ENCODE assay signal across 19 cellular contexts in genomic region chr5:156677963-156678362, GRCh38.
"Had no signal": no experiment of that assay in that cellular context is flagged by ENCODE, and none has a peak within 500 bp of the region (broad histone marks: within the 10 kb centered on the region; RNA-seq: fewer than 3 reads in every experiment).

No MANE protein-coding gene starts in this region.

- ATAC-seq: left lung had no signal

- H3K4me3 ChIP-seq: colonic mucosa, left lung, lung, psoas muscle, sigmoid colon, thyroid gland, upper lobe of left lung, uterus had no signal

- H3K4me1 ChIP-seq: colonic mucosa, left lung, thyroid gland, upper lobe of left lung, uterus had no signal

- DNase-seq: colonic mucosa; dermis blood vessel endothelial cell; foreskin melanocyte; head of caudate nucleus; hypothalamus; left lung; mesenchymal stem cell; midbrain; naive B cell; psoas muscle; retina; sigmoid colon; stimulated activated CD4-positive, alpha-beta T cell treated with anti-CD3 and anti-CD28 coated beads, Interleukin-12 subunit alpha, Interleukin-12 subunit beta, amount 100 ng/mL, for 4 hours; stimulated activated naive CD4-positive, alpha-beta T cell; thyroid gland; upper lobe of left lung; uterus had no signal

- H3K27me3 ChIP-seq: colonic mucosa, left lung, neutrophil, sigmoid colon, thyroid gland, upper lobe of left lung, uterus had no signal

- H3K36me3 ChIP-seq: colonic mucosa, left lung, neutrophil, sigmoid colon, thyroid gland, upper lobe of left lung, uterus had no signal

- H3K9me3 ChIP-seq: colonic mucosa, left lung, neutrophil, psoas muscle, sigmoid colon, thyroid gland, upper lobe of left lung, uterus had no signal

- H3K27ac ChIP-seq: colonic mucosa, left lung, neutrophil, psoas muscle, thyroid gland, upper lobe of left lung, uterus had no signal
